In genomic region chr16:29220647-29221191, GRCh38 we compare ENCODE assay signal across 8 cellular contexts.
A peak's percentile ranks its signal among the peaks of the same experiment; 100 is the strongest.
DNase-seq lines count a peak whose midpoint lies in the region; ATAC-seq, FAIRE-seq and TF ChIP-seq lines count a peak whose summit lies in the region.
"Not testable (repeated sequence)": the region's sequence is repeated elsewhere in the genome, so short reads cannot be mapped to it uniquely, and the experiment has no call there.

No MANE protein-coding gene starts in this region.

- H3K27me3 ChIP-seq in IMR-90 (ENCODE audit: control insufficient read depth, insufficient read depth, low read length); endothelial cell of umbilical vein (ENCODE audit: control insufficient read depth in 2 of 2, insufficient read depth in 2 of 2, low read length in 2 of 2); uterus: not testable (repeated sequence)

- in situ Hi-C loops in IMR-90 (cut with MboI; ENCODE audit: low sequenced_read_pairs), result not testable (repeated sequence)

- peak overlapping the region; percentile 100 for H3K14ac ChIP-seq in IMR-90 (replicated peaks; ENCODE audit: low read depth, low read length)

- peaks cover 22% of the 10 kb centered on the region for H3K4me1 ChIP-seq in IMR-90 (ENCODE audit: control insufficient read depth, insufficient read depth, low read length)
- H3K4me1 ChIP-seq in endothelial cell of umbilical vein (ENCODE audit: control insufficient read depth, extremely low read depth, insufficient read depth, low read length); uterus: not testable (repeated sequence)

- peak; percentile 86 for FAIRE-seq in endothelial cell of umbilical vein (lab: Jason Lieb, UNC)

- 0 out of 2 replicates have a peak, but pooled peaks have one; percentile 16 for TF ChIP-seq RAD21 in IMR-90 (IDR thresholded peaks at IDR 0.05; ENCODE audit: low read length)

- not testable (repeated sequence) for H4K20me1 ChIP-seq in IMR-90 (ENCODE audit: insufficient read depth, low read length); endothelial cell of umbilical vein (replicated peaks; ENCODE audit: control insufficient read depth, extremely low read depth, insufficient read depth, low read length)

- H4K8ac ChIP-seq in IMR-90 (ENCODE audit: low read depth in 2 of 2, low read length in 2 of 2), result peak overlapping the region; percentile 98 to 100; a peak in 3 of 4 replicates

- H3K23ac ChIP-seq in IMR-90 (ENCODE audit: low read depth, low read length), result peak overlapping the region; percentile 89

- peak; percentile 58; the same call in 1 of the 2 replicates for TF ChIP-seq POLR2A in IMR-90 (IDR thresholded peaks at IDR 0.05; ENCODE audit: low read depth, low read length)
- not testable (repeated sequence) for TF ChIP-seq POLR2A in endothelial cell of umbilical vein (IDR thresholded peaks at IDR 0.05; ENCODE audit: low read depth, low read length); lower leg skin (IDR thresholded peaks at IDR 0.05); uterus (IDR thresholded peaks at IDR 0.05)

- H2AFZ ChIP-seq in IMR-90 (replicated peaks; ENCODE audit: low read length, poor library complexity), result peak overlapping the region; percentile 76
- H2AFZ ChIP-seq in endothelial cell of umbilical vein (ENCODE audit: low read depth, low read length), result not testable (repeated sequence)

- DNase-seq in ELF-1 (ENCODE audit: low read depth, low spot score) (peak; percentile 48), IMR-90 (peak; percentile 94), amniotic epithelial cell (ENCODE audit: low read depth) (peak; percentile 78), endothelial cell of umbilical vein (ENCODE audit: low read depth, low spot score) (peak; percentile 60), lower leg skin (ENCODE audit: low spot score in 2 of 2) (peak; percentile 13 to 84)
- DNase-seq in Right ventricle myocardium superior; sciatic nerve (ENCODE audit: low spot score); uterus: not testable (repeated sequence)

- not testable (repeated sequence) for BruUV-seq in IMR-90 (replicated peaks; lab: Mats Ljungman, UMichigan); endothelial cell of umbilical vein (replicated peaks; lab: Mats Ljungman, UMichigan)

- peak overlapping the region; percentile 100 for H3K4ac ChIP-seq in IMR-90 (ENCODE audit: low read depth, low read length)

- CTCF ChIA-PET in IMR-90 (lab: Yijun Ruan, JAX); endothelial cell of umbilical vein (lab: Charles Lee): not testable (repeated sequence)

- peaks cover 25% of the 10 kb centered on the region for H3K36me3 ChIP-seq in IMR-90 (ENCODE audit: control insufficient read depth, insufficient read depth, low read length)
- not testable (repeated sequence) for H3K36me3 ChIP-seq in endothelial cell of umbilical vein (ENCODE audit: control insufficient read depth in 2 of 2, extremely low read depth in 1 of 2, insufficient read depth in 2 of 2, low read length in 2 of 2); uterus

- dilution Hi-C loops in IMR-90 (cut with HindIII; ENCODE audit: low sequenced_read_pairs, unreplicated experiment); endothelial cell of umbilical vein (cut with MboI; ENCODE audit: extremely low pct_ligation_motif_present, low sequenced_read_pairs): not testable (repeated sequence)

- WGBS in IMR-90 (ENCODE audit: extremely low coverage in 2 of 2, insufficient read length in 1 of 2), 2 experiments, result 0% methylated on average over 5 of the region's 36 CpGs; no CpG with 5 or more reads in 1 of the 2 experiments
- WGBS in lower leg skin, 2 donors, result 64 to 67% methylated on average over 25 of the region's 36 CpGs

- H2AK9ac ChIP-seq in IMR-90 (replicated peaks; ENCODE audit: low read depth, low read length, poor library complexity), result peak overlapping the region; percentile 65

- H3K18ac ChIP-seq in IMR-90 (ENCODE audit: low read depth, low read length), result peak overlapping the region; percentile 100

- intact Hi-C loops in IMR-90 (cut with micrococcal nuclease); endothelial cell of umbilical vein (cut with micrococcal nuclease); Right ventricle myocardium superior (cut with DNase I); lower leg skin (cut with DNase I; ENCODE audit: low total_unique reads); sciatic nerve (cut with DNase I); uterus (cut with DNase I; ENCODE audit: low total_unique reads): not testable (repeated sequence)

- peaks cover 17% of the 10 kb centered on the region for H3K9me1 ChIP-seq in IMR-90 (ENCODE audit: insufficient read depth, low read length)
- not testable (repeated sequence) for H3K9me1 ChIP-seq in endothelial cell of umbilical vein (replicated peaks; ENCODE audit: control insufficient read depth, extremely low read depth, insufficient read depth, low read length)

- peak overlapping the region; percentile 99 for H4K5ac ChIP-seq in IMR-90 (ENCODE audit: low read depth, low read length)

- H3K4me3 ChIP-seq in IMR-90 (ENCODE audit: insufficient read depth, low read depth, low read length), result peak overlapping the region; percentile 58
- H3K4me3 ChIP-seq in endothelial cell of umbilical vein (replicated peaks in 1 of 3; ENCODE audit: insufficient read depth in 1 of 3, low read depth in 1 of 3, low read length in 3 of 3); lower leg skin (ENCODE audit: low read depth, poor library complexity, severe bottlenecking); uterus: not testable (repeated sequence)

- peak overlapping the region; percentile 99 for H2BK5ac ChIP-seq in IMR-90 (ENCODE audit: low read depth, low read length, poor library complexity, severe bottlenecking)

- peak overlapping the region; percentile 93 for H3K56ac ChIP-seq in IMR-90 (ENCODE audit: extremely low read depth, insufficient read depth, low read length)

- H3K27ac ChIP-seq in IMR-90 (ENCODE audit: insufficient read depth, low read length), result peak overlapping the region; percentile 100
- not testable (repeated sequence) for H3K27ac ChIP-seq in endothelial cell of umbilical vein (ENCODE audit: insufficient read depth, low read depth, low read length)
- H3K27ac ChIP-seq in uterus, result peak overlapping the region; percentile 68 to 85

- TF ChIP-seq CTCF in IMR-90 (conservative IDR thresholded peaks at IDR 0.05; ENCODE audit: low read depth, low read length); endothelial cell of umbilical vein (IDR thresholded peaks at IDR 0.05; ENCODE audit: extremely low read depth in 1 of 2, insufficient read depth in 1 of 2, low read depth in 1 of 2, low read length in 2 of 2); lower leg skin (IDR thresholded peaks at IDR 0.05); uterus (IDR thresholded peaks at IDR 0.05): not testable (repeated sequence)

- ATAC-seq in IMR-90 (ENCODE audit: low read depth) (peak; percentile 92), Right ventricle myocardium superior (ENCODE audit: poor library complexity) (peak; percentile 76), sciatic nerve (peak; percentile 78)

- not testable (repeated sequence) for H3K79me2 ChIP-seq in endothelial cell of umbilical vein (ENCODE audit: control insufficient read depth, insufficient read depth, low read length)

- H2BK20ac ChIP-seq in IMR-90 (ENCODE audit: low read depth, low read length), result peak overlapping the region; percentile 100; the same call in 1 of the 2 replicates

- peak overlapping the region; percentile 100 for H2BK120ac ChIP-seq in IMR-90 (ENCODE audit: low read depth, low read length)

- peaks cover 14 to 34% of the 10 kb centered on the region in 2 experiments for H3K79me1 ChIP-seq in IMR-90 (ENCODE audit: low read depth in 1 of 2, low read length in 2 of 2)

- H2AK5ac ChIP-seq in IMR-90 (ENCODE audit: low read depth, low read length), result peak overlapping the region; percentile 100

- H3K4me2 ChIP-seq in IMR-90 (ENCODE audit: low read depth, low read length), result peak overlapping the region; percentile 99
- H3K4me2 ChIP-seq in endothelial cell of umbilical vein (ENCODE audit: insufficient read depth, low read length), result not testable (repeated sequence)

- H2BK15ac ChIP-seq in IMR-90 (ENCODE audit: low read depth, low read length), result peak overlapping the region; percentile 97; the same call in 2 of the 3 replicates

- peak overlapping the region; percentile 90 for H3K9ac ChIP-seq in IMR-90 (ENCODE audit: low read depth, low read length)
- H3K9ac ChIP-seq in endothelial cell of umbilical vein (replicated peaks; ENCODE audit: extremely low read depth, insufficient read depth, low read length), result not testable (repeated sequence)

- POLR2A ChIA-PET in IMR-90 (lab: Charles Lee; ENCODE audit: unreplicated experiment); endothelial cell of umbilical vein (lab: Charles Lee): not testable (repeated sequence)

- peaks cover 31% of the 10 kb centered on the region for H3K9me3 ChIP-seq in IMR-90 (ENCODE audit: control insufficient read depth, insufficient read depth, low read length)
- not testable (repeated sequence) for H3K9me3 ChIP-seq in endothelial cell of umbilical vein (replicated peaks; ENCODE audit: control insufficient read depth, insufficient read depth, low read length); uterus

- H4K91ac ChIP-seq in IMR-90 (ENCODE audit: insufficient read depth, low read depth, low read length), result peak overlapping the region; percentile 99

TF ChIP-seq in IMR-90, 13 proteins besides CTCF, POLR2A, EP300 and RAD21:
- TF ChIP-seq FOS (IDR thresholded peaks at IDR 0.05; ENCODE audit: low read depth, low read length), result peak; percentile 28; the same call in 1 of the 2 replicates
- peak; percentile 29 for TF ChIP-seq MAZ (IDR thresholded peaks at IDR 0.05; ENCODE audit: borderline replicate concordance, low read depth, low read length)
- TF ChIP-seq MXI1 (IDR thresholded peaks at IDR 0.05; ENCODE audit: borderline replicate concordance, low read depth, low read length), result 0 out of 2 replicates have a peak, but pooled peaks have one; percentile 21
- TF ChIP-seq BHLHE40 (IDR thresholded peaks at IDR 0.05; ENCODE audit: low read depth, low read length), result peak; percentile 67; the same call in 1 of the 2 replicates
